In genomic region chr2:209391776-209392401, GRCh38 we compare ENCODE assay signal across 19 cellular contexts. TPM values are rescaled to one million over a fixed set of nuclear protein-coding genes. Genes with fewer than 3 reads are reported as not detected.
A peak's percentile ranks its signal among the peaks of the same experiment; 100 is the strongest.
DNase-seq lines count a peak whose midpoint lies in the region; ATAC-seq and TF ChIP-seq lines count a peak whose summit lies in the region.
"Had no signal": no experiment of that assay in that cellular context is flagged by ENCODE, and none has a peak within 500 bp of the region (broad histone marks: within the 10 kb centered on the region; RNA-seq: fewer than 3 reads in every experiment).

No MANE protein-coding gene starts in this region.

- H2AFZ ChIP-seq in IMR-90 (replicated peaks; ENCODE audit: low read length, poor library complexity) = no peak overlapping the region

- POLR2A ChIA-PET in IMR-90 (lab: Charles Lee; ENCODE audit: unreplicated experiment) = no interaction called here

- no peaks in the 10 kb centered on the region for H3K9me3 Mint-ChIP-seq in osteocyte (ENCODE audit: unreplicated experiment)
- H3K9me3 Mint-ChIP-seq: activated naive CD8-positive, alpha-beta T cell treated with anti-CD3 and anti-CD28 coated beads, Interleukin-2, amount 50 U/mL, for 24 hours; dendritic cell treated with granulocyte-macrophage colony-stimulating factor and Interleukin-4, amounts not matched to agents 40 ng/mL and 50 ng/mL, for 4 days; stimulated activated naive CD8-positive, alpha-beta T cell treated with anti-CD3 and anti-CD28 coated beads, Interleukin-15, amount 100 ng/mL, for 72 hours had no signal

- no peak overlapping the region for H3K9ac ChIP-seq in IMR-90 (ENCODE audit: low read depth, low read length)

- CTCF ChIA-PET in IMR-90 (lab: Yijun Ruan, JAX) = interaction anchor here (1.8 kb wide), 1 partner anchor 57 kb away, joined by 4 read pairs; no protein-coding TSS in a partner anchor

- H3K27me3 ChIP-seq in IMR-90 (ENCODE audit: control insufficient read depth, insufficient read depth, low read length) = no peaks in the 10 kb centered on the region
- H3K27me3 ChIP-seq: Peyer's patch had no signal

- H3K36me3 ChIP-seq in IMR-90 (ENCODE audit: control insufficient read depth, insufficient read depth, low read length) = no peaks in the 10 kb centered on the region
- H3K36me3 ChIP-seq: Peyer's patch had no signal

- H3K4me1 ChIP-seq in IMR-90 (ENCODE audit: control insufficient read depth, insufficient read depth, low read length) = no peaks in the 10 kb centered on the region
- H3K4me1 ChIP-seq: Peyer's patch had no signal

- no peak overlapping the region for H3K27ac ChIP-seq in IMR-90 (ENCODE audit: insufficient read depth, low read length)
- H3K27ac ChIP-seq: Peyer's patch had no signal

- in situ Hi-C loops in IMR-90 (cut with MboI; ENCODE audit: low sequenced_read_pairs) = no loop called here

- no peak overlapping the region for H3K4me3 Mint-ChIP-seq in osteocyte (ENCODE audit: unreplicated experiment)
- H3K4me3 Mint-ChIP-seq: activated CD4-positive, alpha-beta T cell treated with anti-CD3 and anti-CD28 coated beads for 36 hours; activated naive CD8-positive, alpha-beta T cell treated with anti-CD3 and anti-CD28 coated beads, Interleukin-2, amount 50 U/mL, for 24 hours; dendritic cell treated with granulocyte-macrophage colony-stimulating factor and Interleukin-4, amounts not matched to agents 40 ng/mL and 50 ng/mL, for 4 days; stimulated activated naive CD8-positive, alpha-beta T cell treated with anti-CD3 and anti-CD28 coated beads, Interleukin-15, amount 100 ng/mL, for 72 hours had no signal

- no peak overlapping the region for H2BK15ac ChIP-seq in IMR-90 (ENCODE audit: low read depth, low read length)

- peaks cover 7% of the 10 kb centered on the region for H3K27me3 Mint-ChIP-seq in osteocyte (ENCODE audit: unreplicated experiment)
- H3K27me3 Mint-ChIP-seq: stimulated activated naive CD8-positive, alpha-beta T cell treated with anti-CD3 and anti-CD28 coated beads, Interleukin-15, amount 100 ng/mL, for 72 hours had no signal

- H4K91ac ChIP-seq in IMR-90 (ENCODE audit: insufficient read depth, low read depth, low read length) = no peak overlapping the region

- H3K4me3 ChIP-seq in IMR-90 (ENCODE audit: insufficient read depth, low read depth, low read length) = no peak overlapping the region
- H3K4me3 ChIP-seq: Peyer's patch had no signal

- TF ChIP-seq POLR2A in IMR-90 (IDR thresholded peaks at IDR 0.05; ENCODE audit: low read depth, low read length) = no peak

- H3K23ac ChIP-seq in IMR-90 (ENCODE audit: low read depth, low read length) = no peak overlapping the region

- TF ChIP-seq RAD21 in IMR-90 (IDR thresholded peaks at IDR 0.05; ENCODE audit: low read length) = no peak

- H2BK5ac ChIP-seq in IMR-90 (ENCODE audit: low read depth, low read length, poor library complexity, severe bottlenecking) = no peak overlapping the region

- intact Hi-C loops in IMR-90 (cut with micrococcal nuclease) = no loop called here

- no peak overlapping the region for H3K4ac ChIP-seq in IMR-90 (ENCODE audit: low read depth, low read length)

- no peaks in the 10 kb centered on the region for H4K20me1 ChIP-seq in IMR-90 (ENCODE audit: insufficient read depth, low read length)

- H3K4me1 Mint-ChIP-seq in osteocyte (ENCODE audit: unreplicated experiment) = no peaks in the 10 kb centered on the region
- H3K4me1 Mint-ChIP-seq: activated CD4-positive, alpha-beta T cell treated with anti-CD3 and anti-CD28 coated beads for 36 hours; activated naive CD8-positive, alpha-beta T cell treated with anti-CD3 and anti-CD28 coated beads, Interleukin-2, amount 50 U/mL, for 24 hours; stimulated activated naive CD8-positive, alpha-beta T cell treated with anti-CD3 and anti-CD28 coated beads, Interleukin-15, amount 100 ng/mL, for 72 hours had no signal

- H2BK20ac ChIP-seq in IMR-90 (ENCODE audit: low read depth, low read length) = no peak overlapping the region

- TF ChIP-seq CTCF in IMR-90 (conservative IDR thresholded peaks at IDR 0.05; ENCODE audit: low read depth, low read length) (no peak), osteocyte (IDR thresholded peaks at IDR 0.05) (no peak)

- no CpG with 5 or more reads among the region's 3 CpGs for WGBS in IMR-90 (ENCODE audit: extremely low coverage in 2 of 2, insufficient read length in 1 of 2), 2 experiments

- H3K14ac ChIP-seq in IMR-90 (replicated peaks; ENCODE audit: low read depth, low read length) = no peak overlapping the region

- H3K56ac ChIP-seq in IMR-90 (ENCODE audit: extremely low read depth, insufficient read depth, low read length) = no peak overlapping the region

- no peak overlapping the region for H2BK120ac ChIP-seq in IMR-90 (ENCODE audit: low read depth, low read length)

- no peak overlapping the region for H2AK9ac ChIP-seq in IMR-90 (replicated peaks; ENCODE audit: low read depth, low read length, poor library complexity)

- DNase-seq in AG08395 (ENCODE audit: low spot score) (peak; percentile 22), IMR-90 (peak; percentile 0), astrocyte of the hippocampus (ENCODE audit: low read depth, low spot score) (peak; percentile 79), iris pigment epithelial cell (ENCODE audit: low read depth) (peak; percentile 49), osteocyte (ENCODE audit: extremely low spot score, unreplicated experiment) (no peak), MV-4-11 (lab: John Stamatoyannopoulos, UW) (no peak), UCSD-AML1 (lab: John Stamatoyannopoulos, UW; ENCODE audit: unreplicated experiment) (no peak)
- DNase-seq: activated CD4-positive, alpha-beta T cell treated with anti-CD3 and anti-CD28 coated beads for 36 hours; activated naive CD8-positive, alpha-beta T cell treated with anti-CD3 and anti-CD28 coated beads, Interleukin-2, amount 50 U/mL, for 24 hours; activated T-cell treated with anti-CD3 and anti-CD28 coated beads, Interleukin-2, amount 50 U/mL, for 1 hour; GOT3; KG1; NCI-H146; NCI-H526 treated with DMSO at 0.1 percent for 48 hours; Peyer's patch; stimulated activated naive CD8-positive, alpha-beta T cell treated with anti-CD3 and anti-CD28 coated beads, Interleukin-15, amount 100 ng/mL, for 72 hours had no signal

- no peaks in the 10 kb centered on the region for H3K9me3 ChIP-seq in IMR-90 (ENCODE audit: control insufficient read depth, insufficient read depth, low read length)
- H3K9me3 ChIP-seq: Peyer's patch had no signal

- H3K9me1 ChIP-seq in IMR-90 (ENCODE audit: insufficient read depth, low read length) = no peaks in the 10 kb centered on the region

- dilution Hi-C loops in IMR-90 (cut with HindIII; ENCODE audit: low sequenced_read_pairs, unreplicated experiment) = no loop called here

- no peak overlapping the region for H2AK5ac ChIP-seq in IMR-90 (ENCODE audit: low read depth, low read length)

- H4K8ac ChIP-seq in IMR-90 (ENCODE audit: low read depth in 2 of 2, low read length in 2 of 2) = no peak overlapping the region

- H3K27ac Mint-ChIP-seq in osteocyte (ENCODE audit: unreplicated experiment) = no peak overlapping the region
- H3K27ac Mint-ChIP-seq: activated CD4-positive, alpha-beta T cell treated with anti-CD3 and anti-CD28 coated beads for 36 hours; activated naive CD8-positive, alpha-beta T cell treated with anti-CD3 and anti-CD28 coated beads, Interleukin-2, amount 50 U/mL, for 24 hours; dendritic cell treated with granulocyte-macrophage colony-stimulating factor and Interleukin-4, amounts not matched to agents 40 ng/mL and 50 ng/mL, for 4 days; stimulated activated naive CD8-positive, alpha-beta T cell treated with anti-CD3 and anti-CD28 coated beads, Interleukin-15, amount 100 ng/mL, for 72 hours had no signal

- no peaks in the 10 kb centered on the region for H3K36me3 Mint-ChIP-seq in osteocyte (ENCODE audit: unreplicated experiment)

- H3K4me2 ChIP-seq in IMR-90 (ENCODE audit: low read depth, low read length) = no peak overlapping the region

- BruUV-seq in IMR-90 (replicated peaks; lab: Mats Ljungman, UMichigan) = no TSS peak

- no peaks in the 10 kb centered on the region for H3K79me1 ChIP-seq in IMR-90 (ENCODE audit: low read depth in 1 of 2, low read length in 2 of 2)

- no peak for ATAC-seq in IMR-90 (ENCODE audit: low read depth)
- no peak for ATAC-seq in GM18909 (IDR thresholded peaks at IDR 0.05; ENCODE audit: poor library complexity, unreplicated experiment)
- ATAC-seq: activated CD4-positive, alpha-beta T cell treated with anti-CD3 and anti-CD28 coated beads for 36 hours; activated naive CD8-positive, alpha-beta T cell treated with anti-CD3 and anti-CD28 coated beads, Interleukin-2, amount 50 U/mL, for 24 hours; stimulated activated naive CD8-positive, alpha-beta T cell treated with anti-CD3 and anti-CD28 coated beads, Interleukin-15, amount 100 ng/mL, for 72 hours had no signal

- H3K18ac ChIP-seq in IMR-90 (ENCODE audit: low read depth, low read length) = no peak overlapping the region

- no peak overlapping the region for H4K5ac ChIP-seq in IMR-90 (ENCODE audit: low read depth, low read length)

TF ChIP-seq in IMR-90, 13 proteins besides CTCF, POLR2A, EP300 and RAD21 (continues in another document):
- TF ChIP-seq BHLHE40 (IDR thresholded peaks at IDR 0.05; ENCODE audit: low read depth, low read length) = no peak
- no peak for TF ChIP-seq NFE2L2 (IDR thresholded peaks at IDR 0.05; ENCODE audit: low read depth, low read length)
- TF ChIP-seq MAZ (IDR thresholded peaks at IDR 0.05; ENCODE audit: borderline replicate concordance, low read depth, low read length) = no peak
- TF ChIP-seq FOS (IDR thresholded peaks at IDR 0.05; ENCODE audit: low read depth, low read length) = no peak
- TF ChIP-seq RCOR1 (IDR thresholded peaks at IDR 0.05; ENCODE audit: insufficient replicate concordance, low read length) = no peak
- TF ChIP-seq ELK1 (IDR thresholded peaks at IDR 0.05; ENCODE audit: borderline replicate concordance, low read depth, low read length) = no peak
- TF ChIP-seq MAFK (IDR thresholded peaks at IDR 0.05; ENCODE audit: low read depth, low read length) = no peak
- TF ChIP-seq RFX5 (IDR thresholded peaks at IDR 0.05; ENCODE audit: low read depth, low read length) = no peak
- no peak for TF ChIP-seq CEBPB (IDR thresholded peaks at IDR 0.05; ENCODE audit: low read depth, low read length)
- no peak for TF ChIP-seq SMC3 (IDR thresholded peaks at IDR 0.05; ENCODE audit: low read depth, low read length)
- no peak for TF ChIP-seq CHD1 (IDR thresholded peaks at IDR 0.05; ENCODE audit: low read depth, low read length)

RNA-seq across cellular contexts. Expression of gene MAP2, which starts 32.0 kb away (rescaled TPM):
- total RNA-seq in IMR-90 (2012; rRNA removed) (0.28 and 0.36 TPM in 2 replicates), osteocyte (7.2 and 8.2 TPM in 2 replicates)
- polyA plus RNA-seq in IMR-90 (2012; rRNA removed) = 0.26 and 0.29 TPM in 2 replicates
- 0.04 and 0.26 TPM in 2 replicates for polyA plus RNA-seq in IMR-90 (2012; cell fraction: cytosol; rRNA removed)
- 0.26 and 0.42 TPM in 2 replicates for polyA plus RNA-seq in IMR-90 (2012; cell fraction: nucleus; rRNA removed; ENCODE audit: low replicate concordance)
- total RNA-seq: T-helper 1 cell treated with Interleukin-12 subunit alpha and Interleukin-12 subunit beta and Interleukin-4 antibody, amounts not matched to agents 30 ng/mL and 1 ng/mL, for 36 hours had no signal

Comparison
In these comparisons a context has a peak if more than half of its experiments do, and no peak if none do; other contexts are left out.
1. DNase-seq: peak in AG08395 (single experiment), IMR-90 (single experiment), astrocyte of the hippocampus (single experiment) and iris pigment epithelial cell (single experiment); none in osteocyte (single experiment), MV-4-11 (single experiment) and UCSD-AML1 (single experiment).